ENCODE assay signal across 23 cellular contexts in the genomic region with DNA sequence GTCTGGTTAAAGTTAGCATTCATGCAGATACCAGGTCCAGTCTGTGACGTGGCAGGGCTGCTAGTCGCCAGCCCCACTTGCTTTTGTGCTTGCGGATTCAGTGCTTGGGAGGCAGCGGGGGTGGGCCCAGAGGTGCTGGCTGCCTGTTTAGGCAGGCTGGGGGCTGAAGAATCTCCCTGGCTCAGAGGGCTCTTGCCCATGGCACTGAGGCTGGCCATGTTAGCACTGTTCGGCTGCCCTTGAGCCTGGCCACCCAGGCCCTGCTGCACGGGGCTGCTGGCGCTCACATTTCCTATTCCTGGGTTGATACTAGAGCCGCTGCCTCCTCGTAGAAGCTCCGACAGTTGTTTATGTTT. TPM values are rescaled to one million over a fixed set of nuclear protein-coding genes. Genes with fewer than 3 reads are reported as not detected.
DNase-seq lines count a peak whose midpoint lies in the region; ATAC-seq, FAIRE-seq and TF ChIP-seq lines count a peak whose summit lies in the region.
"Had no signal": no experiment of that assay in that cellular context is flagged by ENCODE, and none has a peak within 500 bp of the region (broad histone marks: within the 10 kb centered on the region; RNA-seq: fewer than 3 reads in every experiment).

No MANE protein-coding gene starts in this region.

- no peak for ATAC-seq in K562
- ATAC-seq: mucosa of descending colon had no signal

- H3K79me1 ChIP-seq in H9 (ENCODE audit: insufficient read depth, low read depth, low read length, poor library complexity, severe bottlenecking), result peaks cover 3% of the 10 kb centered on the region

- no peaks in the 10 kb centered on the region for H3K9me3 ChIP-seq in H9 (ENCODE audit: control insufficient read depth, low read depth, low read length)
- H3K9me3 ChIP-seq in K562 (replicated peaks; ENCODE audit: control insufficient read depth, insufficient read depth, low read depth, low read length), result no peaks in the 10 kb centered on the region
- no peaks in the 10 kb centered on the region for H3K9me3 ChIP-seq in mesodermal cell (ENCODE audit: control insufficient read depth, low read length)
- H3K9me3 ChIP-seq in stomach, result no peaks in the 10 kb centered on the region
- H3K9me3 ChIP-seq: mucosa of descending colon had no signal

- no peak overlapping the region for H4K5ac ChIP-seq in H9 (ENCODE audit: insufficient read length, low read depth, low read length)

- H3K27ac ChIP-seq in H9 (ENCODE audit: insufficient read length, low read depth, low read length) (no peak overlapping the region), K562 (ENCODE audit: extremely low read depth, low read depth, low read length) (no peak overlapping the region), mesodermal cell (ENCODE audit: low read depth, low read length, severe bottlenecking) (peak overlapping the region; percentile 2), stomach (peak overlapping the region in 3 of 5 donors; percentile 14 to 46 (median 23))
- H3K27ac ChIP-seq: KMS-11 had no signal

- no peak overlapping the region for H3K18ac ChIP-seq in H9 (ENCODE audit: insufficient read length, low read depth, low read length)

- no peak overlapping the region for H4K8ac ChIP-seq in H9 (replicated peaks; ENCODE audit: insufficient read length, low read depth, low read length)

- no peak overlapping the region for H3K9ac ChIP-seq in H9 (ENCODE audit: extremely low read depth, insufficient read length, low read length)
- H3K9ac ChIP-seq in K562 (ENCODE audit: insufficient read depth in 1 of 2, low read depth in 2 of 2, low read length in 2 of 2), result peak overlapping the region in 1 of 2 experiments; percentile 62; a peak in 2 of 4 replicates
- H3K9ac ChIP-seq: KMS-11 had no signal

- intact Hi-C loops in K562 (cut with micrococcal nuclease), result no loop called here
- intact Hi-C loops in stomach (cut with DNase I; ENCODE audit: low total_unique reads), result no loop called here

- H3K27me3 Mint-ChIP-seq in H9 (ENCODE audit: low read depth), result no peaks in the 10 kb centered on the region
- H3K27me3 Mint-ChIP-seq: brain had no signal

- no peaks in the 10 kb centered on the region for H3K23me2 ChIP-seq in H9 (ENCODE audit: insufficient read length, low read depth, low read length, poor library complexity, severe bottlenecking)

- TF ChIP-seq CTCF in H9 (conservative IDR thresholded peaks at IDR 0.05) (no peak), K562 (IDR thresholded peaks at IDR 0.05 in 2 of 3, conservative IDR thresholded peaks at IDR 0.05 in 1 of 3; ENCODE audit: insufficient read depth in 2 of 3, low read depth in 1 of 3, low read length in 3 of 3) (no peak), stomach (IDR thresholded peaks at IDR 0.05) (no peak)

- H3T11ph ChIP-seq in H9 (ENCODE audit: low read length), result no peak overlapping the region

- H2BK20ac ChIP-seq in H9 (ENCODE audit: low read depth, low read length, poor library complexity, severe bottlenecking), result no peak overlapping the region

- in situ Hi-C loops in K562 (cut with MboI), result no loop called here

- H3K4me3 ChIP-seq in K562 (no peak overlapping the region), mesodermal cell (ENCODE audit: extremely low read depth, insufficient read depth, low read length, poor library complexity, severe bottlenecking) (no peak overlapping the region), stomach (peak overlapping the region in 1 of 4 donors; percentile 13)
- H3K4me3 ChIP-seq: mucosa of descending colon had no signal

- H3K4me1 ChIP-seq in H9 (ENCODE audit: insufficient read depth, low read length), result no peaks in the 10 kb centered on the region
- peaks cover 22 to 30% of the 10 kb centered on the region in 2 experiments; a peak in 4 of 5 replicates for H3K4me1 ChIP-seq in K562 (replicated peaks in 1 of 2; ENCODE audit: control insufficient read depth in 2 of 2, insufficient read depth in 2 of 2, low read length in 2 of 2)
- H3K4me1 ChIP-seq in mesodermal cell (ENCODE audit: control insufficient read depth, insufficient read depth, low read length, poor library complexity, severe bottlenecking), result peaks cover 17% of the 10 kb centered on the region
- H3K4me1 ChIP-seq in stomach, result peaks cover 16 to 83% (median 61%) of the 10 kb centered on the region in 4 donors

- TF ChIP-seq POLR2A in K562 (conservative IDR thresholded peaks at IDR 0.05) (no peak), stomach (IDR thresholded peaks at IDR 0.05) (no peak)

- H2AFZ ChIP-seq in H9 (ENCODE audit: low read length) (no peak overlapping the region), K562 (ENCODE audit: low read depth, low read length) (no peak overlapping the region)

- DNase-seq in H9 (no peak), K562 (ENCODE audit: extremely low read depth in 1 of 4, low spot score in 3 of 4) (no peak), stomach (no peak), inferior parietal cortex (ENCODE audit: extremely low spot score) (no peak), A172 (ENCODE audit: low spot score) (no peak), NCI-H2171 treated with DMSO at 0.1 percent for 48 hours (lab: John Stamatoyannopoulos, UW) (no peak)
- no peak for DNase-seq in activated CD4-positive, alpha-beta T cell treated with anti-CD3 and anti-CD28 coated beads, Interleukin-2, amount 50 U/mL, for 48 hours
- DNase-seq: activated gamma-delta T cell treated with Interleukin-2 at 50 U/mL for 16 hours; CD4-positive, CD25-positive, alpha-beta regulatory T cell; effector memory CD4-positive, alpha-beta T cell; islet precursor cell; mucosa of descending colon; NCI-H1436; NCI-H510A treated with DMSO at 0.1 percent for 48 hours; NK-92 treated with Interleukin-12 subunit alpha and Interleukin-12 subunit beta, amount 100 ng/mL, for 24 hours; small intestine; stimulated activated CD4-positive, alpha-beta T cell treated with anti-CD3 and anti-CD28 coated beads, Interleukin-2, amount 100 ng/mL, for 24 hours had no signal

- no peak for FAIRE-seq in K562 (lab: Jason Lieb, UNC)
- FAIRE-seq: frontal cortex, GM19239, small intestine, TTC549 had no signal

- H3K56ac ChIP-seq in H9 (ENCODE audit: insufficient read length, low read depth, low read length), result no peak overlapping the region

- no peaks in the 10 kb centered on the region for H3K9me1 ChIP-seq in K562 (ENCODE audit: control insufficient read depth, insufficient read depth, low read length)

- WGBS in H9 (ENCODE audit: extremely low coverage, insufficient read length, low lambda C conversion rate), result no CpG with 5 or more reads among the region's 10 CpGs
- 97% methylated on average over 10 of the region's 10 CpGs for WGBS in K562 (ENCODE audit: insufficient coverage, low coverage, missing lambda C conversion rate)
- WGBS in mesodermal cell (ENCODE audit: insufficient coverage in 2 of 2), 2 experiments, result 88 to 90% methylated on average over 8 to 10 of the region's 10 CpGs
- 73 to 86% (median 82%) methylated on average over 10 of the region's 10 CpGs for WGBS in stomach, 5 donors

- H3K36me3 ChIP-seq in K562 (ENCODE audit: control insufficient read depth, insufficient read depth, low read length) (peaks cover 17% of the 10 kb centered on the region; the same call in 2 of the 3 replicates), mesodermal cell (ENCODE audit: control insufficient read depth, insufficient read depth, low read length) (peaks cover 51% of the 10 kb centered on the region), stomach (peaks cover 14 to 35% (median 25%) of the 10 kb centered on the region in 4 donors)

- no peak overlapping the region for H2AK5ac ChIP-seq in H9 (ENCODE audit: insufficient read length, low read length)

- no peak overlapping the region for H3K4me3 Mint-ChIP-seq in H9
- H3K4me3 Mint-ChIP-seq: brain; CD4-positive, CD25-positive, alpha-beta regulatory T cell had no signal

- no peak overlapping the region for H2BK5ac ChIP-seq in H9 (ENCODE audit: insufficient read length, low read length)

- H3K36me3 Mint-ChIP-seq in H9 (ENCODE audit: insufficient read depth in 1 of 3, low read depth in 3 of 3), result peaks cover 2 to 30% (median 22%) of the 10 kb centered on the region in 3 experiments; a peak in 6 of 7 replicates

- H3K9me3 Mint-ChIP-seq in H9, result no peaks in the 10 kb centered on the region
- H3K9me3 Mint-ChIP-seq: CD4-positive, CD25-positive, alpha-beta regulatory T cell had no signal

- H2BK12ac ChIP-seq in H9 (ENCODE audit: insufficient read length, low read depth, low read length), result no peak overlapping the region

- H3K27me3 ChIP-seq in H9 (ENCODE audit: insufficient read depth, low read length) (no peaks in the 10 kb centered on the region), K562 (ENCODE audit: control insufficient read depth in 2 of 2, insufficient read depth in 2 of 2, low read length in 2 of 2) (no peaks in the 10 kb centered on the region), stomach (no peaks in the 10 kb centered on the region)

- no peak overlapping the region for H3K4ac ChIP-seq in H9 (ENCODE audit: low read depth, low read length)

- no peak for TF ChIP-seq EP300 in K562 (IDR thresholded peaks at IDR 0.05; ENCODE audit: low read length)
- TF ChIP-seq EP300 in stomach (IDR thresholded peaks at IDR 0.05), result no peak

- peaks cover 5% of the 10 kb centered on the region in 2 experiments; a peak in 2 of 4 replicates for H3K4me1 Mint-ChIP-seq in H9

- no peak overlapping the region for H4K91ac ChIP-seq in H9 (ENCODE audit: insufficient read length, low read depth, low read length)

- H3K79me2 ChIP-seq in H9 (ENCODE audit: insufficient read depth, low read length) (peaks cover 22% of the 10 kb centered on the region; the same call in 1 of the 2 replicates), K562 (ENCODE audit: control insufficient read depth, insufficient read depth, low read length) (peaks cover 61% of the 10 kb centered on the region)

- TF ChIP-seq RAD21 in K562 (CRISPR knock-in tag; conservative IDR thresholded peaks at IDR 0.05 in 1 of 2, IDR thresholded peaks at IDR 0.05 in 1 of 2), result no peak

- POLR2A ChIA-PET in K562 (lab: Yijun Ruan, JAX), result interaction anchor here (0.9 to 1.4 kb wide), 2 partner anchors 12 to 61 kb away, joined by 3 to 7 read pairs; no protein-coding TSS in a partner anchor

- BruUV-seq in K562 (replicated peaks; lab: Mats Ljungman, UMichigan), result TSS peak; percentile 69

- no peaks in the 10 kb centered on the region for H4K20me1 ChIP-seq in H9 (ENCODE audit: control insufficient read depth, insufficient read depth, insufficient read length)
- 0 out of 2 replicates have a peak, but pooled peaks cover 6% of the 10 kb centered on the region for H4K20me1 ChIP-seq in K562 (replicated peaks; ENCODE audit: control insufficient read depth, insufficient read depth, low read length)

- peak overlapping the region; percentile 17 to 73 (median 52); a peak in 2 of 7 replicates for H3K27ac Mint-ChIP-seq in H9
- H3K27ac Mint-ChIP-seq: CD4-positive, CD25-positive, alpha-beta regulatory T cell had no signal

- no peak overlapping the region for H3K4me2 ChIP-seq in H9 (ENCODE audit: insufficient read depth, insufficient read length, low read length)
- H3K4me2 ChIP-seq in K562 (ENCODE audit: insufficient read depth, low read length), result no peak overlapping the region
- H3K4me2 ChIP-seq: KMS-11 had no signal

- CTCF ChIA-PET in K562 (lab: Yijun Ruan, JAX; ENCODE audit: low intra/inter-chr PET ratio), result no interaction called here

- H3K14ac ChIP-seq in H9 (ENCODE audit: insufficient read depth, low read length), result no peak overlapping the region

- no peak overlapping the region for H2BK15ac ChIP-seq in H9 (ENCODE audit: low read depth, low read length)

- no peak overlapping the region for H3K23ac ChIP-seq in H9 (ENCODE audit: insufficient read length, low read depth, low read length)

- H2BK120ac ChIP-seq in H9 (ENCODE audit: low read depth, low read length, poor library complexity, severe bottlenecking), result no peak overlapping the region

RNA-seq across cellular contexts. Expression of gene CREBBP, which starts 30.0 kb away (rescaled TPM):
- total RNA-seq in H9 (2021) (79.1 and 81.1 TPM in 2 replicates), K562 (2014; rRNA removed) (9.4 and 9.7 TPM in 2 replicates), K562 (2014; rRNA removed; fragmentation: Illumina TruSeq; extraction: Trizol) (5.6 and 8.9 TPM in 2 replicates), K562 (2015; rRNA removed; fragmentation: Illumina TruSeq; extraction: Trizol) (5.4 and 6.3 TPM in 2 replicates), K562 (2021) (22.3 and 24.8 TPM in 2 replicates), stomach (100 to 1,000 TPM in 2 of 5 donors, 10 to 100 TPM in 3; 75.5 to 116 (median 91.1) TPM)
- total RNA-seq in K562 (2011; cell fraction: chromatin; rRNA removed; ENCODE audit: low replicate concordance), result 118 and 129 TPM in 2 replicates
- total RNA-seq in K562 (2011; cell fraction: nucleolus; rRNA removed), result 52.7 and 61.3 TPM in 2 replicates
- total RNA-seq in K562 (2011; cell fraction: nucleoplasm; rRNA removed), result 58.0 and 84.6 TPM in 2 replicates
- polyA plus RNA-seq in K562 (2011; rRNA removed) (2.6 and 4.1 TPM in 2 replicates), K562 (2014; fragmentation: Illumina TruSeq; extraction: Trizol) (13.2 and 13.8 TPM in 2 replicates), K562 (2014; fragmentation: Nextera tagmentation; extraction: Ambion mirVana) (1 to 10 TPM in 1 of 2 experiments, under 1 TPM in 1; 0.70 to 2.5 TPM), K562 (2014; rRNA removed) (6.8 and 7.4 TPM in 2 replicates), stomach (1 to 10 TPM; 6.7 to 9.3 (median 6.8) TPM)
- 2.6 and 2.8 TPM in 2 replicates for polyA plus RNA-seq in K562 (2011; cell fraction: cytosol; rRNA removed)
- 12.7 and 15.9 TPM in 2 replicates for polyA plus RNA-seq in K562 (2011; cell fraction: nucleus; rRNA removed)
- polyA plus RNA-seq in K562 (2012), result 8.9 and 10.8 TPM in 2 replicates
- polyA minus RNA-seq in K562 (2011; rRNA and poly(A)+ RNA removed), result 9.9 and 15.2 TPM in 2 replicates
- polyA minus RNA-seq in K562 (2011; cell fraction: cytosol; rRNA and poly(A)+ RNA removed), result 20.4 and 22.6 TPM in 2 replicates
- polyA minus RNA-seq in K562 (2011; cell fraction: nucleus; rRNA and poly(A)+ RNA removed), result 16.2 and 23.5 TPM in 2 replicates
- polyA plus RNA-seq in mesodermal cell (2013, experiment 1 of 2), result 22.1 TPM
- polyA plus RNA-seq in mesodermal cell (2013, experiment 2 of 2), result 23.2 TPM
- total RNA-seq in A172 (2014; rRNA removed; shearing (Covaris generic)), result 11.2 and 15.1 TPM in 2 replicates

Comparison
In these comparisons a context has a peak if more than half of its experiments do, and no peak if none do; other contexts are left out.
1. H3K27ac ChIP-seq: peak in mesodermal cell (single experiment) and stomach (3 of 5); none in H9 (single experiment) and K562 (single experiment).